Comparison of ENCODE assay signal across 8 cellular contexts in genomic region chr13:75760182-75760981, GRCh38.
A peak's percentile ranks its signal among the peaks of the same experiment; 100 is the strongest.
DNase-seq lines count a peak whose midpoint lies in the region; ATAC-seq and TF ChIP-seq lines count a peak whose summit lies in the region.

No MANE protein-coding gene starts in this region.

- peaks cover 2% of the 10 kb centered on the region for H3K9me3 Mint-ChIP-seq in activated naive CD4-positive, alpha-beta T cell treated with anti-CD3 and anti-CD28 coated beads for 36 hours

- H3K4me1 ChIP-seq in OCI-LY7 (ENCODE audit: insufficient read depth, low read length, poor library complexity, severe bottlenecking) (no peaks in the 10 kb centered on the region), parathyroid adenoma (peaks cover 6% of the 10 kb centered on the region)

- H3K9ac ChIP-seq in parathyroid adenoma, result no peak overlapping the region

- DNase-seq in activated naive CD4-positive, alpha-beta T cell treated with anti-CD3 and anti-CD28 coated beads for 36 hours, result peak; percentile 31
- DNase-seq in activated naive CD4-positive, alpha-beta T cell treated with anti-CD3 and anti-CD28 coated beads, Interleukin-2, amount 50 U/mL, for 16 hours, result no peak
- DNase-seq in OCI-LY7 (ENCODE audit: low spot score), result no peak
- no peak for DNase-seq in SKM-1 treated with dmso at 0.1 percent for 144 hours (lab: John Stamatoyannopoulos, UW; ENCODE audit: unreplicated experiment)
- no peak for DNase-seq in dedifferentiated amniotic fluid mesenchymal stem cell (ENCODE audit: extremely low spot score)

- intact Hi-C loops in activated naive CD4-positive, alpha-beta T cell treated with anti-CD3 and anti-CD28 coated beads for 36 hours (cut with micrococcal nuclease), result loop anchor here (5.0 kb wide), 6 partner anchors 123 to 1567 kb away; partner anchors contain the start of genes LMO7, MYCBP2 and TBC1D4
- intact Hi-C loops in OCI-LY7 (cut with micrococcal nuclease; ENCODE audit: unreplicated experiment), result no loop called here

- no peak overlapping the region for H3K4me3 ChIP-seq in OCI-LY7 (ENCODE audit: low read depth, low read length, poor library complexity, severe bottlenecking)
- H3K4me3 ChIP-seq in parathyroid adenoma (ENCODE audit: low read depth, low read length), result no peak overlapping the region

- no peak for TF ChIP-seq CTCF in OCI-LY7 (conservative IDR thresholded peaks at IDR 0.05; ENCODE audit: low read length)
- no peak for TF ChIP-seq CTCF in parathyroid adenoma (IDR thresholded peaks at IDR 0.05)

- no TSS peak for BruUV-seq in OCI-LY7 (replicated peaks; lab: Mats Ljungman, UMichigan)

- peaks cover 9% of the 10 kb centered on the region for H3K36me3 Mint-ChIP-seq in activated naive CD4-positive, alpha-beta T cell treated with anti-CD3 and anti-CD28 coated beads for 36 hours (ENCODE audit: low read depth)

- no peaks in the 10 kb centered on the region for H3K27me3 ChIP-seq in parathyroid adenoma (ENCODE audit: control insufficient read depth, insufficient read depth, low read length)

- H3K4me3 Mint-ChIP-seq in activated naive CD4-positive, alpha-beta T cell treated with anti-CD3 and anti-CD28 coated beads for 36 hours, result peak overlapping the region; percentile 67

- H3K36me3 ChIP-seq in OCI-LY7 (ENCODE audit: insufficient read depth, low read length), result no peaks in the 10 kb centered on the region
- no peaks in the 10 kb centered on the region for H3K36me3 ChIP-seq in parathyroid adenoma (ENCODE audit: control insufficient read depth, insufficient read depth, low read length)

- H3K4me2 ChIP-seq in OCI-LY7 (ENCODE audit: low read length), result peak overlapping the region; percentile 35; the same call in 1 of the 2 replicates
- H3K4me2 ChIP-seq in parathyroid adenoma (ENCODE audit: low read length), result peak overlapping the region; percentile 27

- no peak overlapping the region for H2AFZ ChIP-seq in OCI-LY7 (ENCODE audit: low read length)
- peak overlapping the region; percentile 52 for H2AFZ ChIP-seq in parathyroid adenoma

- ATAC-seq in HG03097 (IDR thresholded peaks at IDR 0.05; ENCODE audit: low FRiP score, unreplicated experiment), result peak; percentile 35
- ATAC-seq in esophagus mucosa, result peak; percentile 91

- H3K27ac ChIP-seq in OCI-LY7 (ENCODE audit: low read depth, low read length, poor library complexity, severe bottlenecking) (no peak overlapping the region), parathyroid adenoma (no peak overlapping the region)

- POLR2A ChIA-PET in OCI-LY7 (lab: Charles Lee), result interaction anchor here (0.7 to 2.2 kb wide), 3 partner anchors 10 to 361 kb away, joined by 3 to 5 read pairs (median 3); no protein-coding TSS in a partner anchor

- peaks cover 4% of the 10 kb centered on the region for H3K27me3 Mint-ChIP-seq in activated naive CD4-positive, alpha-beta T cell treated with anti-CD3 and anti-CD28 coated beads for 36 hours (ENCODE audit: low read depth)

- peak overlapping the region; percentile 11 for H3K27ac Mint-ChIP-seq in activated naive CD4-positive, alpha-beta T cell treated with anti-CD3 and anti-CD28 coated beads for 36 hours

- CTCF ChIA-PET in activated naive CD4-positive, alpha-beta T cell treated with anti-CD3 and anti-CD28 coated beads for 36 hours (lab: Charles Lee), result interaction anchor here (0.9 to 5.8 kb wide), 12 partner anchors 8 to 115 kb away, joined by 3 to 50 read pairs (median 5); no protein-coding TSS in a partner anchor
- CTCF ChIA-PET in OCI-LY7 (lab: Charles Lee; ENCODE audit: unreplicated experiment), result no interaction called here

- H3K79me2 ChIP-seq in OCI-LY7 (ENCODE audit: insufficient read depth, low read depth, low read length) (no peaks in the 10 kb centered on the region), parathyroid adenoma (no peaks in the 10 kb centered on the region)

- H3K9me3 ChIP-seq in OCI-LY7 (ENCODE audit: low read length), result no peaks in the 10 kb centered on the region
- H3K9me3 ChIP-seq in parathyroid adenoma (ENCODE audit: control insufficient read depth, low read length), result no peaks in the 10 kb centered on the region

- no peaks in the 10 kb centered on the region for H3K9me2 ChIP-seq in OCI-LY7 (ENCODE audit: insufficient read depth, low read length)

- peaks cover 73% of the 10 kb centered on the region for H3K4me1 Mint-ChIP-seq in activated naive CD4-positive, alpha-beta T cell treated with anti-CD3 and anti-CD28 coated beads for 36 hours (ENCODE audit: low read depth)

- no peaks in the 10 kb centered on the region for H4K20me1 ChIP-seq in OCI-LY7 (ENCODE audit: insufficient read depth, low read length)
